9 cellular contexts compared by ENCODE assay signal in the genomic region with DNA sequence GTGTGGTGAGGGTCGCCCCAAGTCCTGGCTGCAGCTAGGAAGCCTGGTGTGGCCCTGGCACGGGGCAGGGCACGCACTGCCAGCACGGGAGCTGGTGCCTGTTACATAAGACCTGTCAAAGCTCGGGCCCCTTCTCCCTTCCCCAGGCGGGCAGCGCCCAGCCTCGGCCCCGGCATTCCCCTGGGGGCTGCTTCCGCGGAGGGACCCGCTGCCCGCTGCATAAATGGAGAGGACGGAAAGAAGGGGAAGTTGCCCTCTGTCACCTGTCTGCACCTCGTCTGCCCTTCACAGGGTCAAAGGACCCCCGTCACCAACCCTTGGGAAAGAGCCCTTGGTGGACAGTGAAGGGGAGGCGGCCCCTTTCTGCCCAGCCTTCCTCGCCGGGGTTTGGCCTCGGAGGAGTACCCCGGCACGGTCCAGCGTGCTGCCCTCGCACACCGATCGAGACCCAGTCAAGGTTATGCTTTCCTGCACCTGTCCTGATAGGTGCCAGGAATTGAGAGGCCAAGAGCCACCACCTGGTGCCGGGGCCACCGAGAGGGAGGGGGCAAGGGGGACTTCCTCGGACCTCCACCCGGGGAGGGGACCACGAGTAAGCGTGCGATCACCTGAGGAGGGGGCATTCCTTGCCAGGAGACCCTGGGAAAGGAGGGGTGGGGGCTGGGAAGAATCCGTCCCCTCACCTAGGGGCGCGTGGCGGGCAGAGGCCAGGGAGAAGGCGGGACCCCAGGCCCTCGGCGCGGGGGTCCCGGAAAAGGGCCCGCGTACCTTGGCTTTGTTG. TPM values are rescaled to one million over a fixed set of nuclear protein-coding genes. Genes with fewer than 3 reads are reported as not detected.
DNase-seq lines count a peak whose midpoint lies in the region; ATAC-seq and TF ChIP-seq lines count a peak whose summit lies in the region.
"Had no signal": no experiment of that assay in that cellular context is flagged by ENCODE, and none has a peak within 500 bp of the region (broad histone marks: within the 10 kb centered on the region; RNA-seq: fewer than 3 reads in every experiment).

No MANE protein-coding gene starts in this region.

- no peak overlapping the region for H4K8ac ChIP-seq in neuronal stem cell (ENCODE audit: low read depth, low read length)

- H3K27ac ChIP-seq in BLaER1 treated with 17β-estradiol and CSF1 and Interleukin-3, amounts not matched to agents 10 nM and 100 nM: no peak overlapping the region
- no peak overlapping the region for H3K27ac ChIP-seq in KMS-11
- peak overlapping the region; percentile 91 to 95 (median 94) for H3K27ac ChIP-seq in esophagus muscularis mucosa (replicated peaks in 1 of 4)
- no peak overlapping the region for H3K27ac ChIP-seq in neuronal stem cell (replicated peaks; ENCODE audit: low read length)

- peak overlapping the region; percentile 50 for H2BK15ac ChIP-seq in neuronal stem cell (ENCODE audit: low read length)

- H3K14ac ChIP-seq in neuronal stem cell (ENCODE audit: low read length): no peak overlapping the region

- H3K18ac ChIP-seq in neuronal stem cell (ENCODE audit: low read length): peak overlapping the region; percentile 67

- H3K79me2 ChIP-seq in KMS-11 (ENCODE audit: insufficient read depth, low read depth): no peaks in the 10 kb centered on the region

- no peak overlapping the region for H3K4ac ChIP-seq in neuronal stem cell (ENCODE audit: low read length)

- H2BK120ac ChIP-seq in neuronal stem cell (ENCODE audit: low read depth, low read length): no peak overlapping the region

- no peaks in the 10 kb centered on the region for H3K79me1 ChIP-seq in neuronal stem cell (ENCODE audit: low read depth, low read length)

- no peak for TF ChIP-seq POLR2A in esophagus muscularis mucosa (IDR thresholded peaks at IDR 0.05; ENCODE audit: low read depth)

- peak overlapping the region in 5 of 11 experiments; percentile 64 to 71 (median 67); a peak in 5 of 22 replicates for H3K9ac ChIP-seq in BLaER1 treated with 17β-estradiol and CSF1 and Interleukin-3, amounts not matched to agents 10 nM and 100 nM
- H3K9ac ChIP-seq in KMS-11 (peak overlapping the region; percentile 12; the same call in 1 of the 2 replicates), neuronal stem cell (ENCODE audit: low read depth, low read length, poor library complexity) (peak overlapping the region; percentile 52)

- no peak overlapping the region for H4K91ac ChIP-seq in neuronal stem cell (ENCODE audit: low read depth, low read length, poor library complexity)

- peaks cover 0 to 11% (median 0%) of the 10 kb centered on the region in 11 experiments; a peak in 3 of 22 replicates for H4K20me1 ChIP-seq in BLaER1 treated with 17β-estradiol and CSF1 and Interleukin-3, amounts not matched to agents 10 nM and 100 nM
- no peaks in the 10 kb centered on the region for H4K20me1 ChIP-seq in KMS-11 (ENCODE audit: insufficient read depth)

- TF ChIP-seq CTCF in KMS-11 (conservative IDR thresholded peaks at IDR 0.05; ENCODE audit: low read depth, low read length): no peak
- TF ChIP-seq CTCF in esophagus muscularis mucosa (IDR thresholded peaks at IDR 0.05): no peak

- peak overlapping the region; percentile 51 for H2BK12ac ChIP-seq in neuronal stem cell (ENCODE audit: low read length)

- H3K36me3 ChIP-seq in BLaER1 treated with 17β-estradiol and CSF1 and Interleukin-3, amounts not matched to agents 10 nM and 100 nM: 0 out of 22 replicates have a peak, but pooled peaks cover 0 to 7% (median 0%) of the 10 kb centered on the region in 11 experiments
- H3K36me3 ChIP-seq in KMS-11 (ENCODE audit: insufficient read depth): no peaks in the 10 kb centered on the region
- peaks cover 11 to 18% (median 17%) of the 10 kb centered on the region in 4 donors for H3K36me3 ChIP-seq in esophagus muscularis mucosa
- no peaks in the 10 kb centered on the region for H3K36me3 ChIP-seq in neuronal stem cell (replicated peaks in 1 of 2; ENCODE audit: control insufficient read depth in 2 of 2, insufficient read depth in 2 of 2, low read length in 2 of 2)

- DNase-seq in esophagus muscularis mucosa (ENCODE audit: extremely low spot score) (no peak), neuronal stem cell (ENCODE audit: low spot score) (no peak), mucosa of gallbladder (ENCODE audit: low spot score) (no peak), NCI-H2227 (lab: John Stamatoyannopoulos, UW; ENCODE audit: unreplicated experiment) (no peak)

- H3K4me1 ChIP-seq in BLaER1 treated with 17β-estradiol and CSF1 and Interleukin-3, amounts not matched to agents 10 nM and 100 nM: peaks cover 77 to 97% (median 83%) of the 10 kb centered on the region in 10 experiments
- peaks cover 5% of the 10 kb centered on the region for H3K4me1 ChIP-seq in KMS-11 (ENCODE audit: low read depth, poor library complexity, severe bottlenecking)
- H3K4me1 ChIP-seq in esophagus muscularis mucosa: peaks cover 62 to 85% (median 80%) of the 10 kb centered on the region in 4 donors
- peaks cover 15 to 21% of the 10 kb centered on the region in 2 donors for H3K4me1 ChIP-seq in neuronal stem cell (ENCODE audit: control insufficient read depth in 2 of 2, insufficient read depth in 1 of 2, low read depth in 1 of 2, low read length in 2 of 2)

- no peak for ATAC-seq in HG02970 (IDR thresholded peaks at IDR 0.05; ENCODE audit: low FRiP score, unreplicated experiment)
- ATAC-seq in GM18907 (IDR thresholded peaks at IDR 0.05; ENCODE audit: unreplicated experiment): no peak

- H2BK5ac ChIP-seq in neuronal stem cell (ENCODE audit: low read length): no peak overlapping the region

- WGBS in esophagus muscularis mucosa: 51% methylated on average over 24 of the region's 44 CpGs
- no CpG with 5 or more reads among the region's 44 CpGs for WGBS in neuronal stem cell (ENCODE audit: extremely low coverage in 2 of 2, insufficient read length in 2 of 2, insufficient replicate concordance in 1 of 2), 2 donors

- H3K9me3 ChIP-seq in BLaER1 treated with 17β-estradiol and CSF1 and Interleukin-3, amounts not matched to agents 10 nM and 100 nM (replicated peaks in 1 of 11): no peaks in the 10 kb centered on the region
- no peaks in the 10 kb centered on the region for H3K9me3 ChIP-seq in esophagus muscularis mucosa
- H3K9me3 ChIP-seq in neuronal stem cell (replicated peaks in 1 of 2; ENCODE audit: control insufficient read depth in 2 of 2, insufficient read depth in 1 of 2, low read depth in 1 of 2, low read length in 2 of 2): peaks cover 3 to 4% of the 10 kb centered on the region in 2 donors

- peak overlapping the region; percentile 67 to 89 (median 81) for H3K4me2 ChIP-seq in BLaER1 treated with 17β-estradiol and CSF1 and Interleukin-3, amounts not matched to agents 10 nM and 100 nM
- H3K4me2 ChIP-seq in KMS-11 (no peak overlapping the region), neuronal stem cell (ENCODE audit: insufficient read depth, low read length, poor library complexity, severe bottlenecking) (peak overlapping the region; percentile 79)

- no peak for TF ChIP-seq EP300 in esophagus muscularis mucosa (IDR thresholded peaks at IDR 0.05)

- peaks cover 13 to 29% (median 24%) of the 10 kb centered on the region in 11 experiments; a peak in 21 of 22 replicates for H3K27me3 ChIP-seq in BLaER1 treated with 17β-estradiol and CSF1 and Interleukin-3, amounts not matched to agents 10 nM and 100 nM
- peaks cover 3% of the 10 kb centered on the region; the same call in 1 of the 2 replicates for H3K27me3 ChIP-seq in KMS-11 (ENCODE audit: insufficient read depth, low read depth)
- no peaks in the 10 kb centered on the region for H3K27me3 ChIP-seq in esophagus muscularis mucosa
- peaks cover 2 to 63% (median 24%) of the 10 kb centered on the region in 3 experiments for H3K27me3 ChIP-seq in neuronal stem cell (ENCODE audit: control insufficient read depth in 3 of 3, insufficient read depth in 3 of 3, low read depth in 1 of 3, low read length in 3 of 3)

- H2AFZ ChIP-seq in KMS-11 (ENCODE audit: low read depth) (no peak overlapping the region; the same call in 1 of the 2 replicates), neuronal stem cell (ENCODE audit: low read length) (peak overlapping the region; percentile 84)

- intact Hi-C loops in esophagus muscularis mucosa (cut with DNase I): no loop called here

- peak overlapping the region; percentile 42 to 67 (median 52); a peak in 18 of 20 replicates for H3K4me3 ChIP-seq in BLaER1 treated with 17β-estradiol and CSF1 and Interleukin-3, amounts not matched to agents 10 nM and 100 nM
- H3K4me3 ChIP-seq in KMS-11 (IDR thresholded peaks at IDR 0.05; ENCODE audit: insufficient read depth, low read depth, low read length) (no peak overlapping the region), esophagus muscularis mucosa (peak overlapping the region; percentile 65 to 80 (median 67)), neuronal stem cell (ENCODE audit: low read length in 2 of 2) (peak overlapping the region; percentile 10 to 78)

- H3K23ac ChIP-seq in neuronal stem cell (ENCODE audit: low read depth, low read length, poor library complexity): peak overlapping the region; percentile 38

- peak overlapping the region; percentile 91 for H2AK5ac ChIP-seq in neuronal stem cell (ENCODE audit: low read depth, low read length)

RNA-seq across cellular contexts. Expression of gene MFRP, which starts 16.8 kb away (rescaled TPM):
- total RNA-seq in esophagus muscularis mucosa (under 1 TPM in 1 of 4 donors, not detected in 3; 0.11 TPM), mucosa of gallbladder (not detected)
- polyA plus RNA-seq in neuronal stem cell (2013, experiment 1 of 2): not detected
- not detected for polyA plus RNA-seq in neuronal stem cell (2013, experiment 2 of 2)
- total RNA-seq: activated CD4-positive, alpha-beta memory T cell treated with anti-CD3 and anti-CD28 coated beads for 36 hours had no signal

RNA-seq across cellular contexts. Expression of gene USP2, which starts 18.2 kb away (rescaled TPM):
- total RNA-seq in esophagus muscularis mucosa (1 to 10 TPM; 4.6 to 9.9 (median 6.1) TPM), mucosa of gallbladder (7.3 TPM)
- polyA plus RNA-seq in neuronal stem cell (2013, experiment 1 of 2): 4.2 TPM
- polyA plus RNA-seq in neuronal stem cell (2013, experiment 2 of 2): 4.4 TPM

RNA-seq across cellular contexts. Expression of gene C1QTNF5, which starts 22.6 kb away (rescaled TPM):
- 10 to 100 TPM; 23.7 to 74.3 (median 51.6) TPM for total RNA-seq in esophagus muscularis mucosa
- polyA plus RNA-seq in neuronal stem cell (2013, experiment 1 of 2): 3.1 TPM
- 3.3 TPM for polyA plus RNA-seq in neuronal stem cell (2013, experiment 2 of 2)
- 32.9 TPM for total RNA-seq in mucosa of gallbladder
- total RNA-seq: activated CD4-positive, alpha-beta memory T cell treated with anti-CD3 and anti-CD28 coated beads for 36 hours had no signal

RNA-seq across cellular contexts. Expression of gene RNF26, which starts 28.9 kb away (rescaled TPM):
- 10 to 100 TPM; 14.2 to 33.2 (median 20.9) TPM for total RNA-seq in esophagus muscularis mucosa
- polyA plus RNA-seq in neuronal stem cell (2013, experiment 1 of 2): 79.3 TPM
- polyA plus RNA-seq in neuronal stem cell (2013, experiment 2 of 2): 79.8 TPM
- total RNA-seq in mucosa of gallbladder: 36.4 TPM

RNA-seq across cellular contexts. Expression of gene MCAM, which starts 46.3 kb away (rescaled TPM):
- total RNA-seq in esophagus muscularis mucosa (1,000 to 10,000 TPM in 1 of 4 donors, 100 to 1,000 TPM in 3; 607 to 1,312 (median 805) TPM), mucosa of gallbladder (130 TPM)
- polyA plus RNA-seq in neuronal stem cell (2013, experiment 1 of 2): 20.2 TPM
- 19.8 TPM for polyA plus RNA-seq in neuronal stem cell (2013, experiment 2 of 2)

Comparison
In these comparisons a context has a peak if more than half of its experiments do, and no peak if none do; other contexts are left out.
1. H3K27ac ChIP-seq: peak in esophagus muscularis mucosa (4 of 4); none in BLaER1 treated with 17β-estradiol and CSF1 and Interleukin-3, amounts not matched to agents 10 nM and 100 nM (0 of 11), KMS-11 (single experiment) and neuronal stem cell (single experiment).